In the genomic region with DNA sequence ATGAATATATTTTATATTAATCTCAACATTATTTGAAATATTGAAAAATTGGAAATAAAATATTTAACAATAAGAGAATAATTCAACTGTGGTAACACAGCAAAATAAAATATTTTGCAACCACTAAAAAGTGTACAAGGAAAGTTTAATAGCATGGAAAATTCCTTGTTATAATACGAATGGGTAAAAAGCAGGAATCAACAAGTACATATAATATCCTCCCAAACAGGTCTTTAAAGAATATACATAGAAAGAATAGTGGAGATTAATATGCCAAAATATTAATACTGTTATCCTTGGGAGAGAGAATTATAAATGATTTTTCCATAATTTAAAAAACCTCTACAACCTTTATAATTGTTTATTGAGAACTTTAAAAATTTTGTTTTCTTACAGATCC, we compare ENCODE assay signal across 21 cellular contexts. TPM values are rescaled to one million over a fixed set of nuclear protein-coding genes. Genes with fewer than 3 reads are reported as not detected.
DNase-seq lines count a peak whose midpoint lies in the region; ATAC-seq and TF ChIP-seq lines count a peak whose summit lies in the region.
"Had no signal": no experiment of that assay in that cellular context is flagged by ENCODE, and none has a peak within 500 bp of the region (broad histone marks: within the 10 kb centered on the region; RNA-seq: fewer than 3 reads in every experiment).

No MANE protein-coding gene starts in this region.

- H3K27ac ChIP-seq in heart right ventricle (no peak overlapping the region), right atrium auricular region (no peak overlapping the region), ascending aorta (no peak overlapping the region), mesenchymal stem cell (ENCODE audit: low read length, poor library complexity, severe bottlenecking) (no peak overlapping the region)
- H3K27ac ChIP-seq: GM23248, upper lobe of left lung had no signal

- no peak overlapping the region for H3K23ac ChIP-seq in mesenchymal stem cell (ENCODE audit: low read length in 2 of 2)

- intact Hi-C loops in heart right ventricle (cut with DNase I) = no loop called here
- intact Hi-C loops in ascending aorta (cut with DNase I) = no loop called here

- H2BK5ac ChIP-seq in mesenchymal stem cell (ENCODE audit: low read depth, low read length, poor library complexity, severe bottlenecking) = no peak overlapping the region

- H3K27me3 ChIP-seq in heart right ventricle (no peaks in the 10 kb centered on the region), right atrium auricular region (no peaks in the 10 kb centered on the region), ascending aorta (no peaks in the 10 kb centered on the region), mesenchymal stem cell (ENCODE audit: control insufficient read depth in 1 of 2, insufficient read depth in 1 of 2, low read length in 2 of 2) (no peaks in the 10 kb centered on the region)
- H3K27me3 ChIP-seq: upper lobe of left lung had no signal

- H2AFZ ChIP-seq in mesenchymal stem cell (ENCODE audit: low read depth, low read length) = no peak overlapping the region

- no peak overlapping the region for H3K18ac ChIP-seq in mesenchymal stem cell (ENCODE audit: low read depth in 1 of 2, low read length in 2 of 2)

- H3K4me3 ChIP-seq in heart right ventricle = peak overlapping the region in 7 of 10 donors; percentile 1 to 53 (median 46)
- peak overlapping the region in 1 of 2 donors; percentile 22 for H3K4me3 ChIP-seq in right atrium auricular region
- peak overlapping the region; percentile 35 to 37 for H3K4me3 ChIP-seq in ascending aorta
- no peak overlapping the region for H3K4me3 ChIP-seq in mesenchymal stem cell (ENCODE audit: insufficient read depth in 1 of 2, low read depth in 1 of 2, low read length in 2 of 2)

- ATAC-seq in heart right ventricle (no peak), HG03280 (IDR thresholded peaks at IDR 0.05; ENCODE audit: unreplicated experiment) (no peak), esophagus mucosa (no peak)
- ATAC-seq: activated naive CD4-positive, alpha-beta T cell treated with anti-CD3 and anti-CD28 coated beads, Interleukin-2, amount 50 U/mL, for 72 hours; effector memory CD8-positive, alpha-beta T cell; stimulated activated naive CD8-positive, alpha-beta T cell treated with anti-CD3 and anti-CD28 coated beads, Interleukin-15, amount 100 ng/mL, for 72 hours had no signal

- H3K9ac ChIP-seq in mesenchymal stem cell (ENCODE audit: low read length) = peak overlapping the region; percentile 67

- no peak overlapping the region for H3K4me2 ChIP-seq in mesenchymal stem cell (ENCODE audit: low read length, poor library complexity, severe bottlenecking)

- H3K36me3 ChIP-seq in heart right ventricle (no peaks in the 10 kb centered on the region), right atrium auricular region (no peaks in the 10 kb centered on the region), ascending aorta (no peaks in the 10 kb centered on the region), mesenchymal stem cell (ENCODE audit: control insufficient read depth in 1 of 2, insufficient read depth in 2 of 2, low read depth in 1 of 2, low read length in 2 of 2) (no peaks in the 10 kb centered on the region)
- H3K36me3 ChIP-seq: upper lobe of left lung had no signal

- H3K4me1 ChIP-seq in heart right ventricle = peaks cover 0 to 11% (median 0%) of the 10 kb centered on the region in 9 donors
- H3K4me1 ChIP-seq in right atrium auricular region = no peaks in the 10 kb centered on the region
- no peaks in the 10 kb centered on the region for H3K4me1 ChIP-seq in ascending aorta
- no peaks in the 10 kb centered on the region for H3K4me1 ChIP-seq in mesenchymal stem cell (ENCODE audit: control insufficient read depth, insufficient read depth, low read depth, low read length)

- DNase-seq in heart right ventricle (no peak), right atrium auricular region (ENCODE audit: low spot score) (no peak), ascending aorta (ENCODE audit: low spot score in 2 of 2) (no peak), mesenchymal stem cell (no peak), T-helper 2 cell (no peak), NCI-H1105 treated with DMSO at 0.1 percent for 48 hours (lab: John Stamatoyannopoulos, UW) (no peak)
- DNase-seq: activated T-cell treated with anti-CD3 and anti-CD28 coated beads, Interleukin-2, amount 50 U/mL, for 72 hours; CD4-positive, alpha-beta memory T cell; DMS79 treated with DMSO at 0.1 percent for 48 hours; effector memory CD8-positive, alpha-beta T cell; hypothalamus; MM.1S; NCI-H2227 treated with DMSO at 0.1 percent for 48 hours; retina; stimulated activated naive CD8-positive, alpha-beta T cell treated with anti-CD3 and anti-CD28 coated beads, Interleukin-15, amount 100 ng/mL, for 72 hours; upper lobe of left lung had no signal

- H2BK12ac ChIP-seq in mesenchymal stem cell (ENCODE audit: low read length in 2 of 2) = no peak overlapping the region

- 60 to 69% methylated on average over 1 of the region's 1 CpG for WGBS in heart right ventricle, 2 donors
- WGBS in mesenchymal stem cell = no CpG with 5 or more reads among the region's 1 CpG

- H2BK15ac ChIP-seq in mesenchymal stem cell (ENCODE audit: low read depth, poor library complexity, severe bottlenecking) = no peak overlapping the region

- no peak overlapping the region for H2BK120ac ChIP-seq in mesenchymal stem cell (ENCODE audit: low read depth, low read length)

- H4K91ac ChIP-seq in mesenchymal stem cell (ENCODE audit: low read length) = no peak overlapping the region

- H3K14ac ChIP-seq in mesenchymal stem cell (ENCODE audit: low read length in 2 of 2) = no peak overlapping the region

- peaks cover 0 to 9% (median 0%) of the 10 kb centered on the region in 11 donors for H3K9me3 ChIP-seq in heart right ventricle
- H3K9me3 ChIP-seq in right atrium auricular region = peaks cover 0 to 6% of the 10 kb centered on the region in 2 donors
- H3K9me3 ChIP-seq in ascending aorta = peaks cover 0 to 6% of the 10 kb centered on the region in 2 donors
- H3K9me3 ChIP-seq in mesenchymal stem cell (ENCODE audit: control insufficient read depth, low read length) = peaks cover 5% of the 10 kb centered on the region
- H3K9me3 ChIP-seq: upper lobe of left lung had no signal

- H2AK5ac ChIP-seq in mesenchymal stem cell (ENCODE audit: low read length, severe bottlenecking) = no peak overlapping the region

- H3K79me1 ChIP-seq in mesenchymal stem cell (replicated peaks; ENCODE audit: low read length, poor library complexity, severe bottlenecking) = no peaks in the 10 kb centered on the region

- no peak overlapping the region for H4K8ac ChIP-seq in mesenchymal stem cell (ENCODE audit: low read length)

- no peak for TF ChIP-seq CTCF in heart right ventricle (IDR thresholded peaks at IDR 0.05)
- TF ChIP-seq CTCF in right atrium auricular region (IDR thresholded peaks at IDR 0.05) = no peak
- no peak for TF ChIP-seq CTCF in ascending aorta (IDR thresholded peaks at IDR 0.05)

- no peak overlapping the region for H3K4ac ChIP-seq in mesenchymal stem cell (ENCODE audit: low read depth in 1 of 2, low read length in 2 of 2)

RNA-seq across cellular contexts. Expression of gene DNAJC12, which starts 1.0 kb away (rescaled TPM):
- total RNA-seq in heart right ventricle = 10 to 100 TPM in 1 of 10 donors, 1 to 10 TPM in 9; 3.5 to 12.2 (median 5.1) TPM
- polyA plus RNA-seq in heart right ventricle = 1 to 10 TPM; 1.4 to 4.5 TPM
- 1 to 10 TPM; 2.6 to 6.0 TPM for total RNA-seq in right atrium auricular region
- 3.2 TPM for total RNA-seq in ascending aorta
- polyA plus RNA-seq in mesenchymal stem cell (2013, experiment 1 of 2) = 0.59 TPM
- 0.67 TPM for polyA plus RNA-seq in mesenchymal stem cell (2013, experiment 2 of 2)
- 0.16 TPM for total RNA-seq in esophagus mucosa
- total RNA-seq: bronchial epithelial cell; CD4-positive, alpha-beta memory T cell had no signal

RNA-seq across cellular contexts. Expression of gene SIRT1, which starts 47.5 kb away (rescaled TPM):
- total RNA-seq in heart right ventricle (10 to 100 TPM in 9 of 10 donors, 1 to 10 TPM in 1; 9.9 to 18.0 (median 14.0) TPM), right atrium auricular region (10 to 100 TPM; 10.4 to 12.1 TPM), ascending aorta (7.6 TPM), esophagus mucosa (10.2 TPM)
- 1 to 10 TPM; 4.9 to 8.9 TPM for polyA plus RNA-seq in heart right ventricle
- 6.7 TPM for polyA plus RNA-seq in mesenchymal stem cell (2013, experiment 1 of 2)
- polyA plus RNA-seq in mesenchymal stem cell (2013, experiment 2 of 2) = 8.2 TPM

Comparison
In these comparisons a context has a peak if more than half of its experiments do, and no peak if none do; other contexts are left out.
1. H3K4me3 ChIP-seq: peak in heart right ventricle (7 of 10) and ascending aorta (2 of 2); none in mesenchymal stem cell (0 of 2).